11 cellular contexts compared by ENCODE assay signal in the genomic region with DNA sequence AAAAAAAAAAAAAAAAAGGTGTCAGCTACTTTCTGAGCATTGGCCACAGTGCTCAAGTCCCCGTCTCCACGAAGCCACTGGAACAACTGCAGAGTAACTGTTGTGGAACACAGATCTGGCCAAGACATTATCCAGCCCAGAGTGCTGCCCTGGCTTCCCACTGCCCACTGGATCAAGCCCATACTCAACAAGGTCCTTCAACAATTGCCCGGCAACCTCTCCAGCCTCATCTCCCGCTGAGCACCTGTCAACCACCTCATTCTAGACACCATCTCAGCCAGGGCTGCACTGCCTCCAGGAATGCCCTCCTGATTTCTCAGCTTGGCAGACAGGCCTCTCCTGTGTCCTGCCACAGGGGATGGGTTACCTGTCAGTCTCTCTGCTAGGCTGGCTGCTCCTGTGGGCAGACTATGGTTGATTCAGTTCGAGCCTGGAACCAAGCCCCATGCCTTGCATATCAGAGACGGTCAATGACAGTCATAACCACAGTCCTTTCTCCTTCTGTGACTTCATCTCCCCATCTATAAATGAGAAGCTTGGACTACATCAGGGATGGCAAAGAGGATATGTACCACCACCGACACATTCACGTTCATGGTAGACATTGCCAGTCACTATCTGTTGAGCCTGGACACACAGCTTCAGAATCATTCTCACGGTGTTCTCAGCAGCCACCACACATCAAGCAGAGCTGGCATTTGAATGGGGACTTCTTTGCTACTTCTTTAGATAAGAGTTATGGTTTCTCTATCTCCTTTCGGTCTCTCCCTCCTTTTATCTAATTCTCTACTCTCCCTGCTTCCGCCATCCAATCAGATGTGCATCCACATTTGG.
A peak's percentile ranks its signal among the peaks of the same experiment; 100 is the strongest.
DNase-seq lines count a peak whose midpoint lies in the region; ATAC-seq and TF ChIP-seq lines count a peak whose summit lies in the region.
"Had no signal": no experiment of that assay in that cellular context is flagged by ENCODE, and none has a peak within 500 bp of the region (broad histone marks: within the 10 kb centered on the region; RNA-seq: fewer than 3 reads in every experiment).

No MANE protein-coding gene starts in this region.

- H3K4me1 ChIP-seq in duodenal mucosa (ENCODE audit: control insufficient read depth in 1 of 2, insufficient read depth in 2 of 2, low read length in 2 of 2) (peaks cover 77 to 78% of the 10 kb centered on the region in 2 donors), aorta (ENCODE audit: control insufficient read depth in 1 of 2, insufficient read depth in 2 of 2, low read length in 2 of 2) (peaks cover 0 to 3% of the 10 kb centered on the region in 2 donors)

- no peaks in the 10 kb centered on the region for H3K27me3 Mint-ChIP-seq in activated naive CD4-positive, alpha-beta T cell treated with anti-CD3 and anti-CD28 coated beads, Interleukin-2, amount 10 ng/mL, durations not matched to agents 7 days and 5 days
- peaks cover 4% of the 10 kb centered on the region for H3K27me3 Mint-ChIP-seq in nephron progenitor cell (ENCODE audit: low read depth, poor library complexity)
- H3K27me3 Mint-ChIP-seq: B cell had no signal

- peak overlapping the region in 1 of 2 donors; percentile 41 for H3K9ac ChIP-seq in duodenal mucosa (ENCODE audit: low read depth in 1 of 2, low read length in 2 of 2)

- H3K27ac ChIP-seq in duodenal mucosa (ENCODE audit: low read depth, low read length) (peak overlapping the region; percentile 82), aorta (ENCODE audit: low read depth in 1 of 2, low read length in 2 of 2) (peak overlapping the region; percentile 63 to 89)

- H3K27ac Mint-ChIP-seq in activated naive CD4-positive, alpha-beta T cell treated with anti-CD3 and anti-CD28 coated beads, Interleukin-2, amount 10 ng/mL, durations not matched to agents 7 days and 5 days: peak overlapping the region; percentile 95
- H3K27ac Mint-ChIP-seq in nephron progenitor cell: peak overlapping the region; percentile 62
- H3K27ac Mint-ChIP-seq: B cell had no signal

- peaks cover 31% of the 10 kb centered on the region for H3K36me3 Mint-ChIP-seq in activated naive CD4-positive, alpha-beta T cell treated with anti-CD3 and anti-CD28 coated beads, Interleukin-2, amount 10 ng/mL, durations not matched to agents 7 days and 5 days
- H3K36me3 Mint-ChIP-seq in nephron progenitor cell (ENCODE audit: low read depth): peaks cover 22% of the 10 kb centered on the region

- H3K27me3 ChIP-seq in duodenal mucosa (ENCODE audit: control insufficient read depth in 1 of 2, insufficient read depth in 2 of 2, low read length in 2 of 2) (no peaks in the 10 kb centered on the region), aorta (ENCODE audit: control insufficient read depth in 1 of 2, insufficient read depth in 2 of 2, low read length in 1 of 2) (no peaks in the 10 kb centered on the region)

- intact Hi-C loops in aorta (cut with DNase I) (loop anchor here in 1 of 2 donors (2.0 kb wide), 1 partner anchor 130 kb away; the partner anchor contains the start of gene SSBP3), posterior vena cava (cut with DNase I) (loop anchor here in 1 of 2 donors (10.0 kb wide), 1 partner anchor 128 kb away; the partner anchor contains the start of gene SSBP3)

- peaks cover 0 to 8% of the 10 kb centered on the region in 2 donors for H3K36me3 ChIP-seq in duodenal mucosa (ENCODE audit: control insufficient read depth in 1 of 2, insufficient read depth in 2 of 2, low read length in 2 of 2)
- no peaks in the 10 kb centered on the region for H3K36me3 ChIP-seq in aorta (ENCODE audit: control insufficient read depth in 1 of 2, insufficient read depth in 2 of 2, low read length in 1 of 2)

- CTCF ChIA-PET in activated naive CD4-positive, alpha-beta T cell treated with anti-CD3 and anti-CD28 coated beads, Interleukin-2, amount 10 ng/mL, durations not matched to agents 7 days and 5 days (lab: Charles Lee): interaction anchor here (1.0 to 1.7 kb wide), 3 partner anchors 9 to 95 kb away, joined by 3 to 6 read pairs (median 3); no protein-coding TSS in a partner anchor

- WGBS in aorta, 2 donors: 85 to 87% methylated on average over 11 of the region's 11 CpGs

- peak overlapping the region in 1 of 2 donors; percentile 36 for H3K4me3 ChIP-seq in duodenal mucosa (ENCODE audit: low read depth in 1 of 2, low read length in 2 of 2)
- H3K4me3 ChIP-seq in aorta (ENCODE audit: low read length in 2 of 2): no peak overlapping the region

- no peak for DNase-seq in activated naive CD4-positive, alpha-beta T cell treated with anti-CD3 and anti-CD28 coated beads, Interleukin-2, amount 10 ng/mL, durations not matched to agents 7 days and 5 days
- DNase-seq in activated naive CD4-positive, alpha-beta T cell (lab: John Stamatoyannopoulos, UW): no peak
- DNase-seq in nephron progenitor cell (no peak), aorta (no peak), SW480 (ENCODE audit: low spot score) (no peak), cortex of kidney (lab: John Stamatoyannopoulos, UW) (no peak), posterior vena cava (ENCODE audit: low spot score) (no peak)
- DNase-seq: activated CD4-positive, alpha-beta T cell treated with anti-CD3 and anti-CD28 coated beads for 48 hours; NCI-H526 treated with DMSO at 0.1 percent for 48 hours had no signal

- H3K4me1 Mint-ChIP-seq in activated naive CD4-positive, alpha-beta T cell treated with anti-CD3 and anti-CD28 coated beads, Interleukin-2, amount 10 ng/mL, durations not matched to agents 7 days and 5 days: peaks cover 67% of the 10 kb centered on the region
- peaks cover 70% of the 10 kb centered on the region for H3K4me1 Mint-ChIP-seq in nephron progenitor cell
- H3K4me1 Mint-ChIP-seq: B cell had no signal

- H3K9me3 ChIP-seq in duodenal mucosa (ENCODE audit: control insufficient read depth in 1 of 2, low read length in 2 of 2): no peaks in the 10 kb centered on the region
- no peaks in the 10 kb centered on the region for H3K9me3 ChIP-seq in aorta (ENCODE audit: control insufficient read depth, low read length)

- H3K9me3 Mint-ChIP-seq in activated naive CD4-positive, alpha-beta T cell treated with anti-CD3 and anti-CD28 coated beads, Interleukin-2, amount 10 ng/mL, durations not matched to agents 7 days and 5 days: no peaks in the 10 kb centered on the region
- no peaks in the 10 kb centered on the region for H3K9me3 Mint-ChIP-seq in nephron progenitor cell

- H3K4me3 Mint-ChIP-seq in activated naive CD4-positive, alpha-beta T cell treated with anti-CD3 and anti-CD28 coated beads, Interleukin-2, amount 10 ng/mL, durations not matched to agents 7 days and 5 days: peak overlapping the region; percentile 59
- H3K4me3 Mint-ChIP-seq in nephron progenitor cell: peak overlapping the region; percentile 62
- H3K4me3 Mint-ChIP-seq: B cell had no signal

- TF ChIP-seq CTCF in nephron progenitor cell (IDR thresholded peaks at IDR 0.05): no peak

- ATAC-seq in aorta (ENCODE audit: low FRiP score): no peak
